ENCODE assay signal across 8 cellular contexts in genomic region chr5:151224372-151224771, GRCh38. TPM values are rescaled to one million over a fixed set of nuclear protein-coding genes. Genes with fewer than 3 reads are reported as not detected.
DNase-seq lines count a peak whose midpoint lies in the region; ATAC-seq and TF ChIP-seq lines count a peak whose summit lies in the region.

No MANE protein-coding gene starts in this region.

- no peak for DNase-seq in Calu3
- no peak for DNase-seq in activated CD4-positive, alpha-beta memory T cell treated with anti-CD3 and anti-CD28 coated beads for 36 hours
- DNase-seq in mesendoderm, result no peak
- no peak for DNase-seq in NCI-H69 (lab: John Stamatoyannopoulos, UW)
- DNase-seq in lower leg skin (ENCODE audit: low spot score in 2 of 2), result no peak

- no peak overlapping the region for H2BK15ac ChIP-seq in mesendoderm (replicated peaks; ENCODE audit: low read depth)

- peaks cover 7% of the 10 kb centered on the region for H3K36me3 Mint-ChIP-seq in Calu3 (ENCODE audit: insufficient read depth, unreplicated experiment)
- H3K36me3 Mint-ChIP-seq in activated CD4-positive, alpha-beta memory T cell treated with anti-CD3 and anti-CD28 coated beads for 36 hours, result peaks cover 3% of the 10 kb centered on the region

- H2BK5ac ChIP-seq in mesendoderm (ENCODE audit: low read length), result no peak overlapping the region

- peaks cover 28% of the 10 kb centered on the region for H3K27me3 Mint-ChIP-seq in Calu3 (ENCODE audit: unreplicated experiment)
- no peaks in the 10 kb centered on the region for H3K27me3 Mint-ChIP-seq in activated CD4-positive, alpha-beta memory T cell treated with anti-CD3 and anti-CD28 coated beads for 36 hours

- CTCF ChIA-PET in Calu3 (lab: Charles Lee), result interaction anchor here (0.6 to 2.0 kb wide), 7 partner anchors 9 to 359 kb away, joined by 4 to 9 read pairs (median 5); partner anchors contain the start of gene GM2A
- CTCF ChIA-PET in activated CD4-positive, alpha-beta memory T cell treated with anti-CD3 and anti-CD28 coated beads for 36 hours (lab: Charles Lee), result interaction anchor here (0.8 to 3.5 kb wide), 12 partner anchors 9 to 94 kb away, joined by 3 to 43 read pairs (median 6); partner anchors contain the start of gene GM2A

- H3K36me3 ChIP-seq in mucosa of rectum (ENCODE audit: control insufficient read depth in 2 of 2, insufficient read depth in 2 of 2, low read length in 2 of 2) (no peaks in the 10 kb centered on the region), mesendoderm (ENCODE audit: control insufficient read depth, insufficient read depth, low read length) (no peaks in the 10 kb centered on the region)

- no peaks in the 10 kb centered on the region for H3K79me2 ChIP-seq in mesendoderm (ENCODE audit: control insufficient read depth, insufficient read depth, low read length)

- no peak overlapping the region for H4K8ac ChIP-seq in mesendoderm (ENCODE audit: low read depth, low read length)

- peaks cover 7 to 19% of the 10 kb centered on the region in 2 donors for H3K4me1 ChIP-seq in mucosa of rectum (ENCODE audit: control insufficient read depth in 2 of 2, insufficient read depth in 2 of 2, low read length in 2 of 2)
- peaks cover 2% of the 10 kb centered on the region for H3K4me1 ChIP-seq in mesendoderm (ENCODE audit: control insufficient read depth, low read depth, low read length)

- H3K79me1 ChIP-seq in mesendoderm (ENCODE audit: low read length), result no peaks in the 10 kb centered on the region

- intact Hi-C loops in Calu3 (cut with micrococcal nuclease; ENCODE audit: unreplicated experiment) (loop anchor here (5.0 kb wide), 1 partner anchor 73 kb away; no protein-coding TSS in a partner anchor), lower leg skin (cut with DNase I; ENCODE audit: low total_unique reads) (no loop called here)
- intact Hi-C loops in activated CD4-positive, alpha-beta memory T cell treated with anti-CD3 and anti-CD28 coated beads for 36 hours (cut with micrococcal nuclease), result loop anchor here (1.0 to 2.0 kb wide), 2 partner anchors 18 to 27 kb away; no protein-coding TSS in a partner anchor

- peak overlapping the region in 1 of 2 donors; percentile 77 for H3K9ac ChIP-seq in mucosa of rectum (ENCODE audit: low read depth in 1 of 2, low read length in 2 of 2)
- H3K9ac ChIP-seq in mesendoderm (ENCODE audit: low read length), result no peak overlapping the region

- no peaks in the 10 kb centered on the region for H3K9me3 ChIP-seq in mucosa of rectum (ENCODE audit: control insufficient read depth in 2 of 2, low read length in 2 of 2)

- H3K27me3 ChIP-seq in mucosa of rectum (ENCODE audit: control insufficient read depth in 2 of 2, insufficient read depth in 2 of 2, low read length in 2 of 2), result no peaks in the 10 kb centered on the region
- no peaks in the 10 kb centered on the region for H3K27me3 ChIP-seq in mesendoderm (ENCODE audit: insufficient read depth, low read length, poor library complexity)

- BruUV-seq in Calu3 (replicated peaks; lab: Mats Ljungman, UMichigan), result no TSS peak

- no peak overlapping the region for H2BK120ac ChIP-seq in mesendoderm (ENCODE audit: low read depth, low read length)

- H3K4me1 Mint-ChIP-seq in Calu3 (ENCODE audit: low read depth, unreplicated experiment), result no peaks in the 10 kb centered on the region
- H3K4me1 Mint-ChIP-seq in activated CD4-positive, alpha-beta memory T cell treated with anti-CD3 and anti-CD28 coated beads for 36 hours (ENCODE audit: low read depth), result peaks cover 44% of the 10 kb centered on the region

- peak overlapping the region in 1 of 2 donors; percentile 79 for H3K4me3 ChIP-seq in mucosa of rectum (ENCODE audit: low read length in 2 of 2)
- no peak overlapping the region for H3K4me3 ChIP-seq in mesendoderm (ENCODE audit: low read length)
- no peak overlapping the region for H3K4me3 ChIP-seq in lower leg skin (ENCODE audit: low read depth, poor library complexity, severe bottlenecking)

- H3K4me2 ChIP-seq in mesendoderm (ENCODE audit: low read length), result no peak overlapping the region

- no peak overlapping the region for H2AK5ac ChIP-seq in mesendoderm (ENCODE audit: low read length)

- H3K4me3 Mint-ChIP-seq in Calu3 (ENCODE audit: low read depth, unreplicated experiment), result peak overlapping the region; percentile 77
- peak overlapping the region; percentile 89 for H3K4me3 Mint-ChIP-seq in activated CD4-positive, alpha-beta memory T cell treated with anti-CD3 and anti-CD28 coated beads for 36 hours

- peak overlapping the region; percentile 52 to 84 for H3K27ac ChIP-seq in mucosa of rectum (ENCODE audit: low read depth in 2 of 2, low read length in 2 of 2)
- H3K27ac ChIP-seq in mesendoderm (ENCODE audit: low read depth, low read length), result no peak overlapping the region

- no peak overlapping the region for H3K18ac ChIP-seq in mesendoderm (ENCODE audit: low read length)

- ATAC-seq in HG02840 (IDR thresholded peaks at IDR 0.05; ENCODE audit: low FRiP score, unreplicated experiment) (peak; percentile 32), GM21447 (IDR thresholded peaks at IDR 0.05; ENCODE audit: unreplicated experiment) (no peak)

- H3K4ac ChIP-seq in mesendoderm (ENCODE audit: low read depth, low read length), result no peak overlapping the region

- POLR2A ChIA-PET in activated CD4-positive, alpha-beta memory T cell treated with anti-CD3 and anti-CD28 coated beads for 36 hours (lab: Charles Lee), result interaction anchor here (0.9 to 3.6 kb wide), 7 partner anchors 10 to 75 kb away, joined by 3 to 95 read pairs (median 4); partner anchors contain the start of gene GM2A

- no peak overlapping the region for H3K23ac ChIP-seq in mesendoderm (ENCODE audit: low read length)

- H4K5ac ChIP-seq in mesendoderm (ENCODE audit: low read length), result no peak overlapping the region

- no peak overlapping the region for H3K27ac Mint-ChIP-seq in Calu3 (ENCODE audit: unreplicated experiment)
- H3K27ac Mint-ChIP-seq in activated CD4-positive, alpha-beta memory T cell treated with anti-CD3 and anti-CD28 coated beads for 36 hours, result peak overlapping the region; percentile 86

- TF ChIP-seq POLR2A in lower leg skin (IDR thresholded peaks at IDR 0.05), result no peak

- TF ChIP-seq CTCF in Calu3 (IDR thresholded peaks at IDR 0.05; ENCODE audit: unreplicated experiment) (no peak), lower leg skin (IDR thresholded peaks at IDR 0.05) (no peak)

- WGBS in mesendoderm (ENCODE audit: extremely low coverage, insufficient coverage, low lambda C conversion rate), result no CpG with 5 or more reads among the region's 6 CpGs
- 82 to 85% methylated on average over 6 of the region's 6 CpGs for WGBS in lower leg skin, 2 donors

- H3K9me3 Mint-ChIP-seq in Calu3 (ENCODE audit: low read depth, unreplicated experiment), result no peaks in the 10 kb centered on the region
- no peaks in the 10 kb centered on the region for H3K9me3 Mint-ChIP-seq in activated CD4-positive, alpha-beta memory T cell treated with anti-CD3 and anti-CD28 coated beads for 36 hours

- no peak overlapping the region for H3K56ac ChIP-seq in mesendoderm (ENCODE audit: low read length)

RNA-seq across cellular contexts. Expression of gene CCDC69, which starts 0.5 kb away (rescaled TPM):
- total RNA-seq in Calu3 (2022) (0.69 and 1.0 TPM in 2 replicates), lower leg skin (10 to 100 TPM; 21.4 to 33.3 (median 24.2) TPM)
- total RNA-seq in activated CD4-positive, alpha-beta memory T cell treated with anti-CD3 and anti-CD28 coated beads for 36 hours, result 10 to 100 TPM; 24.6 to 27.6 TPM
- polyA plus RNA-seq in mesendoderm (2013, experiment 1 of 2), result 6.4 TPM
- polyA plus RNA-seq in mesendoderm (2013, experiment 2 of 2), result 6.3 TPM

RNA-seq across cellular contexts. Expression of gene GM2A, which starts 28.6 kb away (rescaled TPM):
- total RNA-seq in Calu3 (2022), result 21.1 and 22.4 TPM in 2 replicates
- 10 to 100 TPM; 28.7 to 29.1 TPM for total RNA-seq in activated CD4-positive, alpha-beta memory T cell treated with anti-CD3 and anti-CD28 coated beads for 36 hours
- 18.3 TPM for polyA plus RNA-seq in mesendoderm (2013, experiment 1 of 2)
- polyA plus RNA-seq in mesendoderm (2013, experiment 2 of 2), result 17.9 TPM
- total RNA-seq in lower leg skin, result 100 to 1,000 TPM in 3 of 4 donors, 10 to 100 TPM in 1; 88.8 to 138 (median 123) TPM

Comparison
In these comparisons a context has a peak if more than half of its experiments do, and no peak if none do; other contexts are left out.
1. RNA of gene CCDC69, which starts 0.5 kb away (total RNA-seq): 24.6 to 27.6 TPM in activated CD4-positive, alpha-beta memory T cell treated with anti-CD3 and anti-CD28 coated beads for 36 hours and 21.4 to 33.3 TPM in lower leg skin; 0.69 to 1.0 TPM in Calu3; every median in the first group is over 10 times any median in the second.